Comparison of ENCODE assay signal across 9 cellular contexts in the genomic region with DNA sequence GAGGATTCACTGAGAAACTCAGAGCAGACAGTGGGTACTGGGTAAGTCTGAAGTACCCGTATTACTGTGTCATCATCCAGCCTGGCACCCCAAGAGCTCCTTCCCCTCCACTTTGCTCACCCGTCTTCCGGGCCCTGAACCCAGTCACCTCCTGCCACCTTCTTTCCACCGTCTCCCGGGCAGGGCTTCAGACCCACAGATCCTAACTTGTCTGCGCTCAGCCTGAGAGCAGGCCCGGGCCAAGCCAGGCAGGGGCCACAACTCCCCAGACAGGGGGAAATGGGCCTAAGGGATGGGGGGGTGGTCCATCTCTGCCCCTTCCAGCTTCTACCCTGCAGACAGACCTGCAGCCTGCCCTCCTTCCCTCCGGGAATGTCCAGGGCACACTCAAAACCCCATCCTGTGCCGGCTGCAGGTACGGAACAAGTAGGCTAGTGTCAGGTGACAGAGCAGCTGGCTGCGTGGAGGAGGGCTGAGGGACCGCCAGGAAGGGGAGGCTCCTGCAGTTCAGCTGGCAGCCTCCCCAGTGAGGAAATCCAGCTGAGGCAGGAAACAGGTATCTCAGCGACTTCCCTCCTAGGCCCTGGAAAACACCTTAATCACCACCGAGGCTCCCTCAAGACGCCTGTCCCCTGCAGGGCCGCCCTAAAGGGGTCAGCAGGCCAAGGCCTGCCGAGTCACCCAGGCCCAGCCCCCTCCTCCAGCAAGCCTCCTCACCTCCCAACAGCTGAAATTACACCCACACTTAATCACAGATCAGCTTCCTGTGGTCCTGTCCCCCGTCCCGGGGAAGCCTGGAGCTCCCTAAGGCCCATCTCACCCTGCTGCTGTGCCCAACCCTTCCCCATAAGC. TPM values are rescaled to one million over a fixed set of nuclear protein-coding genes. Genes with fewer than 3 reads are reported as not detected.
DNase-seq lines count a peak whose midpoint lies in the region; ATAC-seq and TF ChIP-seq lines count a peak whose summit lies in the region.
"Had no signal": no experiment of that assay in that cellular context is flagged by ENCODE, and none has a peak within 500 bp of the region (broad histone marks: within the 10 kb centered on the region; RNA-seq: fewer than 3 reads in every experiment).

No MANE protein-coding gene starts in this region.

- H3K4me1 ChIP-seq in HUES48 (ENCODE audit: control insufficient read depth, insufficient read depth, low read length) (peaks cover 42% of the 10 kb centered on the region), SJCRH30 (peaks cover 62% of the 10 kb centered on the region), right cardiac atrium (ENCODE audit: control insufficient read depth, insufficient read depth, low read length) (peaks cover 31% of the 10 kb centered on the region), skeletal muscle satellite cell (ENCODE audit: control insufficient read depth, insufficient read depth, low read length) (peaks cover 71% of the 10 kb centered on the region), MM.1S (ENCODE audit: low read length) (no peaks in the 10 kb centered on the region)

- no peaks in the 10 kb centered on the region for H3K36me3 Mint-ChIP-seq in T-helper 2 cell treated with Interferon-gamma antibody and Interleukin-4, amounts not matched to agents 5 μg/mL and 100 μg/mL, for 36 hours (ENCODE audit: low read depth)

- H3K9me3 Mint-ChIP-seq in T-helper 2 cell treated with Interferon-gamma antibody and Interleukin-4, amounts not matched to agents 5 μg/mL and 100 μg/mL, for 36 hours: no peaks in the 10 kb centered on the region

- H4K20me1 ChIP-seq in MM.1S (ENCODE audit: insufficient read depth, low read length): no peaks in the 10 kb centered on the region

- no peaks in the 10 kb centered on the region for H3K9me2 ChIP-seq in MM.1S (replicated peaks; ENCODE audit: insufficient read depth, low read length)

- H2AFZ ChIP-seq in MM.1S (ENCODE audit: low read length): no peak overlapping the region

- H3K4me2 ChIP-seq in skeletal muscle satellite cell (ENCODE audit: low read length) (peak overlapping the region; percentile 87), MM.1S (ENCODE audit: low read depth, low read length) (no peak overlapping the region)

- H3K9me3 ChIP-seq in HUES48 (ENCODE audit: control insufficient read depth, insufficient read depth, low read length): no peaks in the 10 kb centered on the region
- no peaks in the 10 kb centered on the region for H3K9me3 ChIP-seq in SJCRH30 (replicated peaks)
- H3K9me3 ChIP-seq in right cardiac atrium (ENCODE audit: control insufficient read depth, low read length): no peaks in the 10 kb centered on the region
- no peaks in the 10 kb centered on the region for H3K9me3 ChIP-seq in skeletal muscle satellite cell (replicated peaks; ENCODE audit: low read length)
- no peaks in the 10 kb centered on the region for H3K9me3 ChIP-seq in MM.1S (replicated peaks; ENCODE audit: insufficient read depth, low read length)
- H3K9me3 ChIP-seq: HAP-1 had no signal

- H3K27me3 ChIP-seq in HUES48 (ENCODE audit: control insufficient read depth, insufficient read depth, low read length) (no peaks in the 10 kb centered on the region; the same call in 1 of the 2 replicates), SJCRH30 (no peaks in the 10 kb centered on the region), right cardiac atrium (ENCODE audit: control insufficient read depth, insufficient read depth) (no peaks in the 10 kb centered on the region), skeletal muscle satellite cell (ENCODE audit: control insufficient read depth, insufficient read depth, low read length) (no peaks in the 10 kb centered on the region), MM.1S (replicated peaks; ENCODE audit: insufficient read depth, low read length) (peaks cover 9% of the 10 kb centered on the region)

- peak overlapping the region; percentile 52 for H3K27ac ChIP-seq in HUES48 (ENCODE audit: low read depth, low read length)
- peak overlapping the region; percentile 22 for H3K27ac ChIP-seq in SJCRH30
- H3K27ac ChIP-seq in right cardiac atrium (ENCODE audit: low read length): peak overlapping the region; percentile 55
- H3K27ac ChIP-seq in MM.1S (ENCODE audit: low read length): no peak overlapping the region

- H3K4me3 ChIP-seq in HUES48 (ENCODE audit: low read depth, low read length): no peak overlapping the region
- peak overlapping the region; percentile 23 for H3K4me3 ChIP-seq in SJCRH30
- H3K4me3 ChIP-seq in right cardiac atrium (ENCODE audit: low read length): peak overlapping the region; percentile 45
- H3K4me3 ChIP-seq in skeletal muscle satellite cell (ENCODE audit: low read length): peak overlapping the region; percentile 62
- H3K4me3 ChIP-seq in MM.1S (ENCODE audit: low read length): no peak overlapping the region
- H3K4me3 ChIP-seq: HAP-1 had no signal

- H3K4me1 Mint-ChIP-seq in T-helper 2 cell treated with Interferon-gamma antibody and Interleukin-4, amounts not matched to agents 5 μg/mL and 100 μg/mL, for 36 hours (ENCODE audit: low read depth): peaks cover 7% of the 10 kb centered on the region

- DNase-seq in SJCRH30 (peak; percentile 70 to 75), right cardiac atrium (peak; percentile 76 to 89 (median 84)), MM.1S (no peak), pons (ENCODE audit: low spot score) (no peak)
- DNase-seq in T-helper 2 cell treated with Interferon-gamma antibody and Interleukin-4, amounts not matched to agents 5 μg/mL and 100 μg/mL, for 36 hours (ENCODE audit: low spot score): no peak

- ATAC-seq in right cardiac atrium: peak; percentile 22 to 47
- no peak for ATAC-seq in GM19351 (IDR thresholded peaks at IDR 0.05; ENCODE audit: unreplicated experiment)

- peaks cover 21% of the 10 kb centered on the region for H3K27me3 Mint-ChIP-seq in T-helper 2 cell treated with Interferon-gamma antibody and Interleukin-4, amounts not matched to agents 5 μg/mL and 100 μg/mL, for 36 hours (ENCODE audit: low read depth)

- no peaks in the 10 kb centered on the region for H3K79me2 ChIP-seq in MM.1S (ENCODE audit: low read length)

- H3K4me3 Mint-ChIP-seq in T-helper 2 cell treated with Interferon-gamma antibody and Interleukin-4, amounts not matched to agents 5 μg/mL and 100 μg/mL, for 36 hours: no peak overlapping the region

- H3K9ac ChIP-seq in HUES48 (ENCODE audit: low read depth, low read length) (no peak overlapping the region), skeletal muscle satellite cell (ENCODE audit: low read depth, low read length) (peak overlapping the region; percentile 87), MM.1S (ENCODE audit: low read length) (no peak overlapping the region)

- intact Hi-C loops in right cardiac atrium (cut with DNase I): no loop called here

- no peak overlapping the region for H3K27ac Mint-ChIP-seq in T-helper 2 cell treated with Interferon-gamma antibody and Interleukin-4, amounts not matched to agents 5 μg/mL and 100 μg/mL, for 36 hours

- TF ChIP-seq CTCF in MM.1S (IDR thresholded peaks at IDR 0.05; ENCODE audit: low read length): no peak

- no peaks in the 10 kb centered on the region for H3F3A ChIP-seq in MM.1S (ENCODE audit: insufficient read depth, low read length)

- H3K36me3 ChIP-seq in HUES48 (ENCODE audit: control insufficient read depth, insufficient read depth, low read length) (0 out of 2 replicates have a peak, but pooled peaks cover 4% of the 10 kb centered on the region), SJCRH30 (peaks cover 34% of the 10 kb centered on the region), skeletal muscle satellite cell (ENCODE audit: insufficient read depth, low read length) (peaks cover 8% of the 10 kb centered on the region), MM.1S (replicated peaks; ENCODE audit: insufficient read depth, low read length) (no peaks in the 10 kb centered on the region)

- WGBS in right cardiac atrium: 20% methylated on average over 19 of the region's 19 CpGs

RNA-seq across cellular contexts. Expression of a gene that starts 3.5 kb away (rescaled TPM):
- 82.3 and 84.0 TPM in 2 replicates for total RNA-seq in SJCRH30 (2014; rRNA removed; shearing (Covaris generic))
- total RNA-seq in right cardiac atrium: 100 to 1,000 TPM; 320 to 659 (median 492) TPM
- 257 TPM for polyA plus RNA-seq in right cardiac atrium
- 149 and 214 TPM in 2 replicates for total RNA-seq in skeletal muscle satellite cell (2012; rRNA removed)

RNA-seq across cellular contexts. Expression of a gene that starts 43.2 kb away (rescaled TPM):
- not detected in 2 replicates for total RNA-seq in SJCRH30 (2014; rRNA removed; shearing (Covaris generic))
- under 1 TPM in 1 of 4 donors, not detected in 3; 0.53 TPM for total RNA-seq in right cardiac atrium
- 0.09 TPM for polyA plus RNA-seq in right cardiac atrium
- not detected in 2 replicates for total RNA-seq in skeletal muscle satellite cell (2012; rRNA removed)

Comparison
In these comparisons a context has a peak if more than half of its experiments do, and no peak if none do; other contexts are left out.
1. H3K4me3 ChIP-seq: peak in SJCRH30 (single experiment), right cardiac atrium (single experiment) and skeletal muscle satellite cell (single experiment); none in HUES48 (single experiment) and MM.1S (single experiment).
2. DNase-seq: peak in SJCRH30 (2 of 2) and right cardiac atrium (3 of 3); none in T-helper 2 cell treated with Interferon-gamma antibody and Interleukin-4, amounts not matched to agents 5 μg/mL and 100 μg/mL, for 36 hours (single experiment), MM.1S (single experiment) and pons (single experiment).